Comparison of ENCODE assay signal across 8 cellular contexts in the genomic region with DNA sequence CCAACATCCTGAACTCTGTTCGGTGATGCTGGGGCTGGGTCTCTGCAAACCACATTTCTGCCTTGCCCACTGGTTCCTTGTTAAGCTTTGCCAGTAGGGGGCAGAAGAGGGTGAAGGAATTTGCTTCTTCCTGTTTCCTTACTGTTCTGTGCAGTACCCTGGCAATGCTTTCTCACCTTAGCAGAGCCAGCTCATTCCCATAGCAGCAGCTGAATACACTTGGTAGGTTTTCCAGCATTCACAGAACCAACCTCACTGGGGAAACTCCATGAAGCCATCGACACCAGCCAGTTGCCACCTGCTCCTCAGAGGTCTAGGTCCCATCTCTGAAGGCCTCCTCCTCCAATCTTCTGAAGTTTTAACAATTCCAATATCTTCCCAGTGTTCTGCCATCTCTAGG.
A peak's percentile ranks its signal among the peaks of the same experiment; 100 is the strongest.
DNase-seq lines count a peak whose midpoint lies in the region; ATAC-seq and FAIRE-seq lines count a peak whose summit lies in the region.

No MANE protein-coding gene starts in this region.

- peak; percentile 37 for ATAC-seq in HG03460 (IDR thresholded peaks at IDR 0.05; ENCODE audit: unreplicated experiment)
- ATAC-seq in GM18517 (IDR thresholded peaks at IDR 0.05; ENCODE audit: unreplicated experiment), result no peak

- DNase-seq in D341Med (ENCODE audit: low spot score) (peak; percentile 61), GM19239 (ENCODE audit: insufficient read length, low spot score) (no peak), SHP77 treated with DMSO at 0.1 percent for 48 hours (lab: John Stamatoyannopoulos, UW) (peak; percentile 21), iPS-NIHi7 (ENCODE audit: extremely low spot score) (peak; percentile 80), NCI-H1048 (lab: John Stamatoyannopoulos, UW) (no peak), foreskin melanocyte (no peak)

- peak; percentile 71 for FAIRE-seq in GM19239 (lab: Jason Lieb, UNC)

Comparison
In these comparisons a context has a peak if more than half of its experiments do, and no peak if none do; other contexts are left out.
1. DNase-seq: peak in D341Med (single experiment), SHP77 treated with DMSO at 0.1 percent for 48 hours (single experiment) and iPS-NIHi7 (single experiment); none in GM19239 (single experiment), NCI-H1048 (single experiment) and foreskin melanocyte (single experiment).